Comparison of ENCODE assay signal across 8 cellular contexts in genomic region chr12:48182659-48183058, GRCh38. TPM values are rescaled to one million over a fixed set of nuclear protein-coding genes. Genes with fewer than 3 reads are reported as not detected.
A peak's percentile ranks its signal among the peaks of the same experiment; 100 is the strongest.
DNase-seq lines count a peak whose midpoint lies in the region; ATAC-seq and TF ChIP-seq lines count a peak whose summit lies in the region.

No MANE protein-coding gene starts in this region.

- H3K36me3 Mint-ChIP-seq in CD8-positive, alpha-beta memory T cell, result peaks cover 0 to 6% (median 0%) of the 10 kb centered on the region in 3 donors
- H3K36me3 Mint-ChIP-seq in effector memory CD8-positive, alpha-beta T cell (ENCODE audit: insufficient read depth), result peaks cover 13% of the 10 kb centered on the region

- H3K27ac ChIP-seq in CD8-positive, alpha-beta memory T cell (ENCODE audit: low read depth, low read length), result peak overlapping the region; percentile 75
- H3K27ac ChIP-seq in osteoblast (ENCODE audit: low read depth, low read length), result no peak overlapping the region

- peaks cover 16% of the 10 kb centered on the region for H3K4me1 ChIP-seq in CD8-positive, alpha-beta memory T cell (ENCODE audit: insufficient read depth, low read length)
- peaks cover 3% of the 10 kb centered on the region for H3K4me1 ChIP-seq in osteoblast (ENCODE audit: insufficient read depth, low read length)

- no peaks in the 10 kb centered on the region for H3K9me3 ChIP-seq in CD8-positive, alpha-beta memory T cell (ENCODE audit: low read length)
- H3K9me3 ChIP-seq in osteoblast (ENCODE audit: low read depth, low read length), result no peaks in the 10 kb centered on the region

- H3K4me3 ChIP-seq in CD8-positive, alpha-beta memory T cell (ENCODE audit: low read length), result peak overlapping the region; percentile 91
- H3K4me3 ChIP-seq in LNCaP clone FGC (ENCODE audit: low read depth, low read length) (peak overlapping the region; percentile 47), osteoblast (ENCODE audit: insufficient read depth, low read length) (peak overlapping the region; percentile 78)

- no peak for ATAC-seq in effector memory CD8-positive, alpha-beta T cell (replicated peaks)
- ATAC-seq in GM18502 (IDR thresholded peaks at IDR 0.05; ENCODE audit: poor library complexity, unreplicated experiment), result no peak

- peaks cover 6 to 20% (median 11%) of the 10 kb centered on the region in 3 donors for H3K4me1 Mint-ChIP-seq in CD8-positive, alpha-beta memory T cell
- peaks cover 6 to 15% of the 10 kb centered on the region in 2 donors for H3K4me1 Mint-ChIP-seq in effector memory CD8-positive, alpha-beta T cell (ENCODE audit: low read depth in 2 of 2)

- peak overlapping the region; percentile 89 for H3K4me2 ChIP-seq in osteoblast (ENCODE audit: insufficient read depth, low read length)

- POLR2A ChIA-PET in CD8-positive, alpha-beta memory T cell (lab: Charles Lee), result interaction anchor here (0.8 to 3.4 kb wide), 3 partner anchors 16 to 277 kb away, joined by 3 to 29 read pairs (median 13); partner anchors contain the start of gene ASB8

- peak overlapping the region; percentile 71 to 96 (median 90) for H3K27ac Mint-ChIP-seq in CD8-positive, alpha-beta memory T cell
- peak overlapping the region; percentile 88 to 89 for H3K27ac Mint-ChIP-seq in effector memory CD8-positive, alpha-beta T cell

- no peaks in the 10 kb centered on the region for H3K36me3 ChIP-seq in CD8-positive, alpha-beta memory T cell (ENCODE audit: insufficient read depth, low read length)
- H3K36me3 ChIP-seq in osteoblast (ENCODE audit: insufficient read depth, low read length), result no peaks in the 10 kb centered on the region

- H2AFZ ChIP-seq in osteoblast (ENCODE audit: low read length), result peak overlapping the region; percentile 93

- no peak for TF ChIP-seq CTCF in LNCaP clone FGC (IDR thresholded peaks at IDR 0.05; ENCODE audit: control insufficient read depth, extremely low read depth, insufficient read depth)
- TF ChIP-seq CTCF in osteoblast (IDR thresholded peaks at IDR 0.05; ENCODE audit: extremely low read depth, low read depth, low read length), result no peak

- CTCF ChIA-PET in CD8-positive, alpha-beta memory T cell (lab: Charles Lee), result interaction anchor here (0.8 to 1.8 kb wide), 14 partner anchors 9 to 436 kb away, joined by 3 to 23 read pairs (median 4); partner anchors contain the start of genes ASB8 and OR10AD1

- H3K9me3 Mint-ChIP-seq in CD8-positive, alpha-beta memory T cell, result no peaks in the 10 kb centered on the region
- no peaks in the 10 kb centered on the region for H3K9me3 Mint-ChIP-seq in effector memory CD8-positive, alpha-beta T cell

- H3K27me3 ChIP-seq in CD8-positive, alpha-beta memory T cell (ENCODE audit: insufficient read depth, low read length, poor library complexity, severe bottlenecking), result peaks cover 12% of the 10 kb centered on the region
- peaks cover 56% of the 10 kb centered on the region for H3K27me3 ChIP-seq in osteoblast (ENCODE audit: insufficient read depth, low read length)

- H3K4me3 Mint-ChIP-seq in CD8-positive, alpha-beta memory T cell, result peak overlapping the region; percentile 93 to 97 (median 96)
- H3K4me3 Mint-ChIP-seq in effector memory CD8-positive, alpha-beta T cell, result peak overlapping the region; percentile 89 to 90

- DNase-seq in CD8-positive, alpha-beta memory T cell, result no peak
- DNase-seq in LNCaP clone FGC (ENCODE audit: low read depth) (no peak), osteoblast (ENCODE audit: insufficient read length, low spot score, missing footprints) (no peak), NCI-H345 (lab: John Stamatoyannopoulos, UW) (no peak), SHP77 (lab: John Stamatoyannopoulos, UW) (no peak), NCI-H187 treated with DMSO at 0.1 percent for 48 hours (lab: John Stamatoyannopoulos, UW) (no peak)
- no peak for DNase-seq in effector memory CD8-positive, alpha-beta T cell

- H3K79me2 ChIP-seq in osteoblast (ENCODE audit: insufficient read depth, low read length), result no peaks in the 10 kb centered on the region

- H3K27me3 Mint-ChIP-seq in CD8-positive, alpha-beta memory T cell, result peaks cover 22 to 33% of the 10 kb centered on the region in 2 donors
- H3K27me3 Mint-ChIP-seq in effector memory CD8-positive, alpha-beta T cell, result peaks cover 41 to 47% of the 10 kb centered on the region in 2 donors

- H4K20me1 ChIP-seq in osteoblast (ENCODE audit: insufficient read depth, low read length), result no peaks in the 10 kb centered on the region

RNA-seq across cellular contexts. Expression of gene CCDC184, which starts 0.8 kb away (rescaled TPM):
- total RNA-seq in CD8-positive, alpha-beta memory T cell, result under 1 TPM; 0.72 to 0.97 TPM
- 0.91 TPM for polyA plus RNA-seq in CD8-positive, alpha-beta memory T cell
- total RNA-seq in osteoblast, result under 0.01 TPM in 1 of 2 replicates, not detected in the other

RNA-seq across cellular contexts. Expression of gene OR10AD1, which starts 20.4 kb away (rescaled TPM):
- not detected for total RNA-seq in CD8-positive, alpha-beta memory T cell
- polyA plus RNA-seq in CD8-positive, alpha-beta memory T cell, result not detected
- total RNA-seq in osteoblast, result not detected in 2 replicates

RNA-seq across cellular contexts. Expression of gene ASB8, which starts 25.3 kb away (rescaled TPM):
- 10 to 100 TPM; 32.5 to 38.1 TPM for total RNA-seq in CD8-positive, alpha-beta memory T cell
- 81.8 TPM for polyA plus RNA-seq in CD8-positive, alpha-beta memory T cell
- 35.5 and 35.9 TPM in 2 replicates for total RNA-seq in osteoblast
